Comparison of ENCODE assay signal across 2 cellular contexts in the genomic region with DNA sequence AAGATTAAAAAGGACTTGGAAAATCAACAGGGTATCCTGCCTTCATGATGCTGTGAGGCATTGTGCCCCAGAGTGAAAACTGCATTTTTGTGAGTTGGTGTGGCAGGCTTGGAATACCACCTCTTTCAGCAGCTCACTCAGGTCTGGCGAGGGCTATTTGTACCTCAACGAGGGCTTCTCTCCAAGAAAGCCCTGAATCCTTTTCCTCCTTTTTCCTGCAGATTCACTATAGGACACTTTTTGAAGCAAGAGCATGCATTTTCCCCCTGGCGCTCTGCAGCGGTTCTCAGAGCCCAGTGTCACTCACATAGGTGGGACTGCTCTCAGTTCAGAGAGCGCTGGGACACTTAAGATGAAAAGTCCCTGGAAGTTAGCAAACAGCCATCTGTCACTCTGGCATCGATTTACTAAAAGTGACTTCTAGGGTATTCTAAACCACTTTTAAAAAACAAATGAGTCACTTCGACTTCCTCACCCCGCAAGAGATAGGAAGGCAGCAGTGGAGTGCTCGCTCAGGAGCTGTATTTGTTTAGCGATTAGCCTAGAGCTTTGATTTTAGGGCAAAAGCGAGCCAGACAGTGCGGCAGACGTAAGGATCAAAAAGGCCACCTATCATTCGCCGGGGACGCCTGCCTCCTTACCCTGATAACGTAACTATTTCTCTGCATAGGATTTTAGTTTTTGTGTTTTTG.
TF ChIP-seq lines count a peak whose summit lies in the region.

No MANE protein-coding gene starts in this region.

TF ChIP-seq in HEK293T, 16 proteins besides CTCF, POLR2A, EP300 and RAD21:
- TF ChIP-seq, protein P1, sequence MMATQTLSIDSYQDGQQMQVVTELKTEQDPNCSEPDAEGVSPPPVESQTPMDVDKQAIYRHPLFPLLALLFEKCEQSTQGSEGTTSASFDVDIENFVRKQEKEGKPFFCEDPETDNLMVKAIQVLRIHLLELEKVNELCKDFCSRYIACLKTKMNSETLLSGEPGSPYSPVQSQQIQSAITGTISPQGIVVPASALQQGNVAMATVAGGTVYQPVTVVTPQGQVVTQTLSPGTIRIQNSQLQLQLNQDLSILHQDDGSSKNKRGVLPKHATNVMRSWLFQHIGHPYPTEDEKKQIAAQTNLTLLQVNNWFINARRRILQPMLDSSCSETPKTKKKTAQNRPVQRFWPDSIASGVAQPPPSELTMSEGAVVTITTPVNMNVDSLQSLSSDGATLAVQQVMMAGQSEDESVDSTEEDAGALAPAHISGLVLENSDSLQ (IDR thresholded peaks at IDR 0.05), result peak; percentile 65; the same call in 1 of the 2 replicates
- TF ChIP-seq ARNT (IDR thresholded peaks at IDR 0.05) (no peak), FOXK2 (IDR thresholded peaks at IDR 0.05) (no peak)

TF ChIP-seq in HepG2, 621 proteins besides CTCF, POLR2A, EP300 and RAD21 (continued from another document and continues in another):
- TF ChIP-seq, protein P2, sequence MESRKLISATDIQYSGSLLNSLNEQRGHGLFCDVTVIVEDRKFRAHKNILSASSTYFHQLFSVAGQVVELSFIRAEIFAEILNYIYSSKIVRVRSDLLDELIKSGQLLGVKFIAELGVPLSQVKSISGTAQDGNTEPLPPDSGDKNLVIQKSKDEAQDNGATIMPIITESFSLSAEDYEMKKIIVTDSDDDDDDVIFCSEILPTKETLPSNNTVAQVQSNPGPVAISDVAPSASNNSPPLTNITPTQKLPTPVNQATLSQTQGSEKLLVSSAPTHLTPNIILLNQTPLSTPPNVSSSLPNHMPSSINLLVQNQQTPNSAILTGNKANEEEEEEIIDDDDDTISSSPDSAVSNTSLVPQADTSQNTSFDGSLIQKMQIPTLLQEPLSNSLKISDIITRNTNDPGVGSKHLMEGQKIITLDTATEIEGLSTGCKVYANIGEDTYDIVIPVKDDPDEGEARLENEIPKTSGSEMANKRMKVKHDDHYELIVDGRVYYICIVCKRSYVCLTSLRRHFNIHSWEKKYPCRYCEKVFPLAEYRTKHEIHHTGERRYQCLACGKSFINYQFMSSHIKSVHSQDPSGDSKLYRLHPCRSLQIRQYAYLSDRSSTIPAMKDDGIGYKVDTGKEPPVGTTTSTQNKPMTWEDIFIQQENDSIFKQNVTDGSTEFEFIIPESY (CRISPR knock-in tag; IDR thresholded peaks at IDR 0.05), result 0 out of 2 replicates have a peak, but pooled peaks have one; percentile 20
- TF ChIP-seq REPIN1 (CRISPR knock-in tag; IDR thresholded peaks at IDR 0.05; ENCODE audit: borderline replicate concordance, low read depth) (no peak), ZNF672 (CRISPR knock-in tag; IDR thresholded peaks at IDR 0.05) (no peak), ZNF678 (CRISPR knock-in tag; IDR thresholded peaks at IDR 0.05) (no peak), NFKBIZ (CRISPR knock-in tag; IDR thresholded peaks at IDR 0.05) (peak; percentile 59; the same call in 1 of the 2 replicates), TARDBP (CRISPR knock-in tag; IDR thresholded peaks at IDR 0.05) (0 out of 2 replicates have a peak, but pooled peaks have one; percentile 48), ATM (IDR thresholded peaks at IDR 0.05; ENCODE audit: borderline replicate concordance) (no peak), THYN1 (CRISPR knock-in tag; IDR thresholded peaks at IDR 0.05; ENCODE audit: borderline replicate concordance, low read depth) (no peak), ZNF850 (CRISPR knock-in tag; conservative IDR thresholded peaks at IDR 0.05) (no peak), ZBTB8A (CRISPR knock-in tag; IDR thresholded peaks at IDR 0.05; ENCODE audit: borderline replicate concordance, low read depth) (no peak), ZNF138 (CRISPR knock-in tag; IDR thresholded peaks at IDR 0.05; ENCODE audit: low read depth) (no peak), ZNF816 (CRISPR knock-in tag; IDR thresholded peaks at IDR 0.05; ENCODE audit: borderline replicate concordance) (no peak), FOXO1 (CRISPR knock-in tag; IDR thresholded peaks at IDR 0.05) (peak; percentile 88), FLYWCH1 (CRISPR knock-in tag; IDR thresholded peaks at IDR 0.05) (no peak), IKZF1 (IDR thresholded peaks at IDR 0.05) (no peak), ZNF746 (CRISPR knock-in tag; IDR thresholded peaks at IDR 0.05) (peak; percentile 81; the same call in 1 of the 2 replicates), SRF (IDR thresholded peaks at IDR 0.05; ENCODE audit: low read depth, low read length) (peak; percentile 48; the same call in 1 of the 2 replicates), MLLT10 (CRISPR knock-in tag; IDR thresholded peaks at IDR 0.05) (no peak), ZNF3 (CRISPR knock-in tag; IDR thresholded peaks at IDR 0.05) (no peak), ZNF652 (CRISPR knock-in tag; IDR thresholded peaks at IDR 0.05; ENCODE audit: borderline replicate concordance, low read depth) (peak; percentile 63; the same call in 1 of the 2 replicates), FOXA3 (CRISPR knock-in tag; IDR thresholded peaks at IDR 0.05) (peak; percentile 86), ZNF326 (CRISPR knock-in tag; IDR thresholded peaks at IDR 0.05; ENCODE audit: borderline replicate concordance) (no peak), CREM (IDR thresholded peaks at IDR 0.05) (peak; percentile 95), CREM (CRISPR knock-in tag; IDR thresholded peaks at IDR 0.05) (no peak), PCBP1 (IDR thresholded peaks at IDR 0.05; ENCODE audit: borderline replicate concordance, low read depth, low read length) (no peak), ZNF367 (CRISPR knock-in tag; IDR thresholded peaks at IDR 0.05; ENCODE audit: borderline replicate concordance) (no peak), ZNF547 (CRISPR knock-in tag; IDR thresholded peaks at IDR 0.05) (no peak), HMGA1 (CRISPR knock-in tag; conservative IDR thresholded peaks at IDR 0.05) (no peak), XRCC5 (optimal IDR thresholded peaks at IDR 0.05; ENCODE audit: low read length) (peak; percentile 65), MXD4 (CRISPR knock-in tag; IDR thresholded peaks at IDR 0.05) (peak; percentile 39; the same call in 1 of the 2 replicates), MAFG (CRISPR knock-in tag; IDR thresholded peaks at IDR 0.05) (no peak), ZNF256 (CRISPR knock-in tag; conservative IDR thresholded peaks at IDR 0.05) (no peak)
- TF ChIP-seq, protein P3, sequence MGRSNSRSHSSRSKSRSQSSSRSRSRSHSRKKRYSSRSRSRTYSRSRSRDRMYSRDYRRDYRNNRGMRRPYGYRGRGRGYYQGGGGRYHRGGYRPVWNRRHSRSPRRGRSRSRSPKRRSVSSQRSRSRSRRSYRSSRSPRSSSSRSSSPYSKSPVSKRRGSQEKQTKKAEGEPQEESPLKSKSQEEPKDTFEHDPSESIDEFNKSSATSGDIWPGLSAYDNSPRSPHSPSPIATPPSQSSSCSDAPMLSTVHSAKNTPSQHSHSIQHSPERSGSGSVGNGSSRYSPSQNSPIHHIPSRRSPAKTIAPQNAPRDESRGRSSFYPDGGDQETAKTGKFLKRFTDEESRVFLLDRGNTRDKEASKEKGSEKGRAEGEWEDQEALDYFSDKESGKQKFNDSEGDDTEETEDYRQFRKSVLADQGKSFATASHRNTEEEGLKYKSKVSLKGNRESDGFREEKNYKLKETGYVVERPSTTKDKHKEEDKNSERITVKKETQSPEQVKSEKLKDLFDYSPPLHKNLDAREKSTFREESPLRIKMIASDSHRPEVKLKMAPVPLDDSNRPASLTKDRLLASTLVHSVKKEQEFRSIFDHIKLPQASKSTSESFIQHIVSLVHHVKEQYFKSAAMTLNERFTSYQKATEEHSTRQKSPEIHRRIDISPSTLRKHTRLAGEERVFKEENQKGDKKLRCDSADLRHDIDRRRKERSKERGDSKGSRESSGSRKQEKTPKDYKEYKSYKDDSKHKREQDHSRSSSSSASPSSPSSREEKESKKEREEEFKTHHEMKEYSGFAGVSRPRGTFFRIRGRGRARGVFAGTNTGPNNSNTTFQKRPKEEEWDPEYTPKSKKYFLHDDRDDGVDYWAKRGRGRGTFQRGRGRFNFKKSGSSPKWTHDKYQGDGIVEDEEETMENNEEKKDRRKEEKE (IDR thresholded peaks at IDR 0.05), result no peak
- TF ChIP-seq, protein P4, sequence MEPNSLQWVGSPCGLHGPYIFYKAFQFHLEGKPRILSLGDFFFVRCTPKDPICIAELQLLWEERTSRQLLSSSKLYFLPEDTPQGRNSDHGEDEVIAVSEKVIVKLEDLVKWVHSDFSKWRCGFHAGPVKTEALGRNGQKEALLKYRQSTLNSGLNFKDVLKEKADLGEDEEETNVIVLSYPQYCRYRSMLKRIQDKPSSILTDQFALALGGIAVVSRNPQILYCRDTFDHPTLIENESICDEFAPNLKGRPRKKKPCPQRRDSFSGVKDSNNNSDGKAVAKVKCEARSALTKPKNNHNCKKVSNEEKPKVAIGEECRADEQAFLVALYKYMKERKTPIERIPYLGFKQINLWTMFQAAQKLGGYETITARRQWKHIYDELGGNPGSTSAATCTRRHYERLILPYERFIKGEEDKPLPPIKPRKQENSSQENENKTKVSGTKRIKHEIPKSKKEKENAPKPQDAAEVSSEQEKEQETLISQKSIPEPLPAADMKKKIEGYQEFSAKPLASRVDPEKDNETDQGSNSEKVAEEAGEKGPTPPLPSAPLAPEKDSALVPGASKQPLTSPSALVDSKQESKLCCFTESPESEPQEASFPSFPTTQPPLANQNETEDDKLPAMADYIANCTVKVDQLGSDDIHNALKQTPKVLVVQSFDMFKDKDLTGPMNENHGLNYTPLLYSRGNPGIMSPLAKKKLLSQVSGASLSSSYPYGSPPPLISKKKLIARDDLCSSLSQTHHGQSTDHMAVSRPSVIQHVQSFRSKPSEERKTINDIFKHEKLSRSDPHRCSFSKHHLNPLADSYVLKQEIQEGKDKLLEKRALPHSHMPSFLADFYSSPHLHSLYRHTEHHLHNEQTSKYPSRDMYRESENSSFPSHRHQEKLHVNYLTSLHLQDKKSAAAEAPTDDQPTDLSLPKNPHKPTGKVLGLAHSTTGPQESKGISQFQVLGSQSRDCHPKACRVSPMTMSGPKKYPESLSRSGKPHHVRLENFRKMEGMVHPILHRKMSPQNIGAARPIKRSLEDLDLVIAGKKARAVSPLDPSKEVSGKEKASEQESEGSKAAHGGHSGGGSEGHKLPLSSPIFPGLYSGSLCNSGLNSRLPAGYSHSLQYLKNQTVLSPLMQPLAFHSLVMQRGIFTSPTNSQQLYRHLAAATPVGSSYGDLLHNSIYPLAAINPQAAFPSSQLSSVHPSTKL (CRISPR knock-in tag; IDR thresholded peaks at IDR 0.05), result peak; percentile 95
- TF ChIP-seq, protein P5, sequence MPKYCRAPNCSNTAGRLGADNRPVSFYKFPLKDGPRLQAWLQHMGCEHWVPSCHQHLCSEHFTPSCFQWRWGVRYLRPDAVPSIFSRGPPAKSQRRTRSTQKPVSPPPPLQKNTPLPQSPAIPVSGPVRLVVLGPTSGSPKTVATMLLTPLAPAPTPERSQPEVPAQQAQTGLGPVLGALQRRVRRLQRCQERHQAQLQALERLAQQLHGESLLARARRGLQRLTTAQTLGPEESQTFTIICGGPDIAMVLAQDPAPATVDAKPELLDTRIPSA (CRISPR knock-in tag; IDR thresholded peaks at IDR 0.05; ENCODE audit: borderline replicate concordance), result no peak
- TF ChIP-seq, protein P6, sequence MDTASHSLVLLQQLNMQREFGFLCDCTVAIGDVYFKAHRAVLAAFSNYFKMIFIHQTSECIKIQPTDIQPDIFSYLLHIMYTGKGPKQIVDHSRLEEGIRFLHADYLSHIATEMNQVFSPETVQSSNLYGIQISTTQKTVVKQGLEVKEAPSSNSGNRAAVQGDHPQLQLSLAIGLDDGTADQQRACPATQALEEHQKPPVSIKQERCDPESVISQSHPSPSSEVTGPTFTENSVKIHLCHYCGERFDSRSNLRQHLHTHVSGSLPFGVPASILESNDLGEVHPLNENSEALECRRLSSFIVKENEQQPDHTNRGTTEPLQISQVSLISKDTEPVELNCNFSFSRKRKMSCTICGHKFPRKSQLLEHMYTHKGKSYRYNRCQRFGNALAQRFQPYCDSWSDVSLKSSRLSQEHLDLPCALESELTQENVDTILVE (CRISPR knock-in tag; IDR thresholded peaks at IDR 0.05), result peak; percentile 39; the same call in 1 of the 2 replicates
- TF ChIP-seq, protein P7, sequence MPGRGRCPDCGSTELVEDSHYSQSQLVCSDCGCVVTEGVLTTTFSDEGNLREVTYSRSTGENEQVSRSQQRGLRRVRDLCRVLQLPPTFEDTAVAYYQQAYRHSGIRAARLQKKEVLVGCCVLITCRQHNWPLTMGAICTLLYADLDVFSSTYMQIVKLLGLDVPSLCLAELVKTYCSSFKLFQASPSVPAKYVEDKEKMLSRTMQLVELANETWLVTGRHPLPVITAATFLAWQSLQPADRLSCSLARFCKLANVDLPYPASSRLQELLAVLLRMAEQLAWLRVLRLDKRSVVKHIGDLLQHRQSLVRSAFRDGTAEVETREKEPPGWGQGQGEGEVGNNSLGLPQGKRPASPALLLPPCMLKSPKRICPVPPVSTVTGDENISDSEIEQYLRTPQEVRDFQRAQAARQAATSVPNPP (CRISPR knock-in tag; IDR thresholded peaks at IDR 0.05), result no peak; the same call in 1 of the 2 replicates
- TF ChIP-seq, protein P8, sequence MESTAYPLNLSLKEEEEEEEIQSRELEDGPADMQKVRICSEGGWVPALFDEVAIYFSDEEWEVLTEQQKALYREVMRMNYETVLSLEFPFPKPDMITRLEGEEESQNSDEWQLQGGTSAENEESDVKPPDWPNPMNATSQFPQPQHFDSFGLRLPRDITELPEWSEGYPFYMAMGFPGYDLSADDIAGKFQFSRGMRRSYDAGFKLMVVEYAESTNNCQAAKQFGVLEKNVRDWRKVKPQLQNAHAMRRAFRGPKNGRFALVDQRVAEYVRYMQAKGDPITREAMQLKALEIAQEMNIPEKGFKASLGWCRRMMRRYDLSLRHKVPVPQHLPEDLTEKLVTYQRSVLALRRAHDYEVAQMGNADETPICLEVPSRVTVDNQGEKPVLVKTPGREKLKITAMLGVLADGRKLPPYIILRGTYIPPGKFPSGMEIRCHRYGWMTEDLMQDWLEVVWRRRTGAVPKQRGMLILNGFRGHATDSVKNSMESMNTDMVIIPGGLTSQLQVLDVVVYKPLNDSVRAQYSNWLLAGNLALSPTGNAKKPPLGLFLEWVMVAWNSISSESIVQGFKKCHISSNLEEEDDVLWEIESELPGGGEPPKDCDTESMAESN (CRISPR knock-in tag; conservative IDR thresholded peaks at IDR 0.05), result 0 out of 2 replicates have a peak, but pooled peaks have one; percentile 23
- TF ChIP-seq, protein P9, sequence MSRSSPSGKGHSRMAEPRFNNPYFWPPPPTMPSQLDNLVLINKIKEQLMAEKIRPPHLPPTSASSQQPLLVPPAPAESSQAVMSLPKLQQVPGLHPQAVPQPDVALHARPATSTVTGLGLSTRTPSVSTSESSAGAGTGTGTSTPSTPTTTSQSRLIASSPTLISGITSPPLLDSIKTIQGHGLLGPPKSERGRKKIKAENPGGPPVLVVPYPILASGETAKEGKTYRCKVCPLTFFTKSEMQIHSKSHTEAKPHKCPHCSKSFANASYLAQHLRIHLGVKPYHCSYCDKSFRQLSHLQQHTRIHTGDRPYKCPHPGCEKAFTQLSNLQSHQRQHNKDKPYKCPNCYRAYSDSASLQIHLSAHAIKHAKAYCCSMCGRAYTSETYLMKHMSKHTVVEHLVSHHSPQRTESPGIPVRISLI (CRISPR knock-in tag; IDR thresholded peaks at IDR 0.05; ENCODE audit: borderline replicate concordance), result no peak; the same call in 1 of the 2 replicates
